Comparison of ENCODE assay signal across 1 cellular context in genomic region chr2:161130354-161130753, GRCh38.
A peak's percentile ranks its signal among the peaks of the same experiment; 100 is the strongest.
TF ChIP-seq lines count a peak whose summit lies in the region.

No MANE protein-coding gene starts in this region.

TF ChIP-seq in K562, 482 proteins besides CTCF, POLR2A, EP300 and RAD21 (continued from another document):
- TF ChIP-seq MGA (IDR thresholded peaks at IDR 0.05), result peak; percentile 31; the same call in 1 of the 2 replicates
- peak; percentile 59; the same call in 1 of the 2 replicates for TF ChIP-seq MAFG (tag; conservative IDR thresholded peaks at IDR 0.05)
- no peak for TF ChIP-seq IRF1 (CRISPR knock-in tag; IDR thresholded peaks at IDR 0.05; ENCODE audit: borderline replicate concordance)
- TF ChIP-seq L3MBTL2 (IDR thresholded peaks at IDR 0.05), result peak; percentile 46; the same call in 1 of the 2 replicates
- peak; percentile 84 for TF ChIP-seq CHD2 (IDR thresholded peaks at IDR 0.05; ENCODE audit: low read depth, low read length)
- TF ChIP-seq NFXL1 (CRISPR knock-in tag; IDR thresholded peaks at IDR 0.05), result no peak
- peak in 1 of 2 experiments; percentile 13 for TF ChIP-seq E2F6 (IDR thresholded peaks at IDR 0.05; ENCODE audit: borderline replicate concordance in 1 of 2, extremely low read depth in 1 of 2, insufficient read depth in 1 of 2, insufficient read length in 1 of 2, low read depth in 1 of 2, low read length in 1 of 2, poor library complexity in 1 of 2, severe bottlenecking in 1 of 2)
- no peak for TF ChIP-seq ZNF79 (CRISPR knock-in tag; IDR thresholded peaks at IDR 0.05; ENCODE audit: low read depth)
- no peak for TF ChIP-seq TFAM (CRISPR knock-in tag; conservative IDR thresholded peaks at IDR 0.05)
- TF ChIP-seq NFE2 (IDR thresholded peaks at IDR 0.05; ENCODE audit: low read depth), result 0 out of 2 replicates have a peak, but pooled peaks have one; percentile 26
- TF ChIP-seq POLR3A (IDR thresholded peaks at IDR 0.05; ENCODE audit: borderline replicate concordance, extremely low read depth, insufficient read depth, insufficient read length), result no peak
